10 cellular contexts compared by ENCODE assay signal in genomic region chr12:69475237-69475984, GRCh38. TPM values are rescaled to one million over a fixed set of nuclear protein-coding genes. Genes with fewer than 3 reads are reported as not detected.
DNase-seq lines count a peak whose midpoint lies in the region; ATAC-seq and TF ChIP-seq lines count a peak whose summit lies in the region.
"Had no signal": no experiment of that assay in that cellular context is flagged by ENCODE, and none has a peak within 500 bp of the region (broad histone marks: within the 10 kb centered on the region; RNA-seq: fewer than 3 reads in every experiment).

No MANE protein-coding gene starts in this region.

- ATAC-seq in lower lobe of right lung (peak in 1 of 2 donors; percentile 54), GM19324 (IDR thresholded peaks at IDR 0.05; ENCODE audit: low FRiP score, unreplicated experiment) (no peak), GM19463 (IDR thresholded peaks at IDR 0.05; ENCODE audit: unreplicated experiment) (no peak), HG03520 (IDR thresholded peaks at IDR 0.05; ENCODE audit: unreplicated experiment) (no peak)

- no peaks in the 10 kb centered on the region for H3K9me3 ChIP-seq in lower lobe of right lung

- TF ChIP-seq CTCF in lower lobe of right lung (IDR thresholded peaks at IDR 0.05), result no peak

- CTCF ChIA-PET in activated naive CD4-positive, alpha-beta T cell treated with anti-CD3 and anti-CD28 coated beads, Interleukin-2, amount 10 ng/mL, durations not matched to agents 7 days and 5 days (lab: Charles Lee), result no interaction called here

- peak; percentile 56 for DNase-seq in HuH-7.5 (ENCODE audit: low spot score)
- DNase-seq in dermis blood vessel endothelial cell, result peak; percentile 50
- DNase-seq in lower lobe of right lung, result no peak
- DNase-seq in activated naive CD4-positive, alpha-beta T cell treated with anti-CD3 and anti-CD28 coated beads, Interleukin-2, amount 10 ng/mL, durations not matched to agents 7 days and 5 days, result no peak
- DNase-seq: activated T-cell treated with anti-CD3 and anti-CD28 coated beads, Interleukin-2, amount 50 U/mL, for 48 hours; islet precursor cell had no signal

- no peaks in the 10 kb centered on the region for H3K36me3 ChIP-seq in lower lobe of right lung

- H3K27me3 Mint-ChIP-seq in activated naive CD4-positive, alpha-beta T cell treated with anti-CD3 and anti-CD28 coated beads, Interleukin-2, amount 10 ng/mL, durations not matched to agents 7 days and 5 days, result no peaks in the 10 kb centered on the region

- H3K4me3 ChIP-seq in lower lobe of right lung, result peak overlapping the region; percentile 4

- peaks cover 12% of the 10 kb centered on the region for H3K36me3 Mint-ChIP-seq in activated naive CD4-positive, alpha-beta T cell treated with anti-CD3 and anti-CD28 coated beads, Interleukin-2, amount 10 ng/mL, durations not matched to agents 7 days and 5 days

- H3K27ac Mint-ChIP-seq in activated naive CD4-positive, alpha-beta T cell treated with anti-CD3 and anti-CD28 coated beads, Interleukin-2, amount 10 ng/mL, durations not matched to agents 7 days and 5 days, result no peak overlapping the region

- H3K4me1 ChIP-seq in lower lobe of right lung, result peaks cover 68% of the 10 kb centered on the region

- H3K27me3 ChIP-seq in lower lobe of right lung (ENCODE audit: low read depth), result no peaks in the 10 kb centered on the region

- H3K9me3 Mint-ChIP-seq in activated naive CD4-positive, alpha-beta T cell treated with anti-CD3 and anti-CD28 coated beads, Interleukin-2, amount 10 ng/mL, durations not matched to agents 7 days and 5 days, result no peaks in the 10 kb centered on the region

- H3K4me1 Mint-ChIP-seq in activated naive CD4-positive, alpha-beta T cell treated with anti-CD3 and anti-CD28 coated beads, Interleukin-2, amount 10 ng/mL, durations not matched to agents 7 days and 5 days, result peaks cover 30% of the 10 kb centered on the region

- H3K4me3 Mint-ChIP-seq in activated naive CD4-positive, alpha-beta T cell treated with anti-CD3 and anti-CD28 coated beads, Interleukin-2, amount 10 ng/mL, durations not matched to agents 7 days and 5 days, result no peak overlapping the region

- intact Hi-C loops in lower lobe of right lung (cut with DNase I), result no loop called here

- peak overlapping the region; percentile 57 for H3K27ac ChIP-seq in lower lobe of right lung
- peak overlapping the region; percentile 15 for H3K27ac ChIP-seq in temporal lobe (ENCODE audit: low read depth, low read length)

RNA-seq across cellular contexts. Expression of gene FRS2, which starts 5.2 kb away (rescaled TPM):
- 17.4 and 23.3 TPM in 2 replicates for total RNA-seq in dermis blood vessel endothelial cell
- 29.7 TPM for total RNA-seq in lower lobe of right lung
- 54.1 TPM for total RNA-seq in temporal lobe

Comparison
In these comparisons a context has a peak if more than half of its experiments do, and no peak if none do; other contexts are left out.
1. DNase-seq: peak in HuH-7.5 (single experiment) and dermis blood vessel endothelial cell (single experiment); none in lower lobe of right lung (single experiment) and activated naive CD4-positive, alpha-beta T cell treated with anti-CD3 and anti-CD28 coated beads, Interleukin-2, amount 10 ng/mL, durations not matched to agents 7 days and 5 days (single experiment).